ENCODE assay signal across 29 cellular contexts in the genomic region with DNA sequence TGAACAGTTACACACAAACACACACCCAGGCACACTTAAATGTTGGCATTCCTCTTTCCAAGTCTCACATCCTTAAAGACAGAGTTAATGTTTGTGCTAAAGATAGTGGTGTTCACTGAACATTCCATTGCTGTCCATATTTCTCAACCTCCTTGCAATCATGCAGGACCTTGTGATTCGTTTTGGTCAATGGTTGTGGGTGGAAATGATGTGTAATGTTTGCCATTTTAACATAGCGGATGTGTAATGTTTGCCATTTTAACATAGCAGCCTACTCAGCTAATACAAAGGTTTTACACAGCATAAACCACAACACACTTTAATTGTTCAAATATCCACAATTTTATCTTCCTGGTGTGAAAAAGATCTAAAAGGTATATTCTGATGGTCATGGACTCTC.
DNase-seq lines count a peak whose midpoint lies in the region; ATAC-seq, FAIRE-seq and TF ChIP-seq lines count a peak whose summit lies in the region.
"Had no signal": no experiment of that assay in that cellular context is flagged by ENCODE, and none has a peak within 500 bp of the region (broad histone marks: within the 10 kb centered on the region; RNA-seq: fewer than 3 reads in every experiment).

No MANE protein-coding gene starts in this region.

- TF ChIP-seq CTCF in HepG2 (CRISPR knock-in tag; IDR thresholded peaks at IDR 0.05) (no peak), right lobe of liver (IDR thresholded peaks at IDR 0.05) (no peak), astrocyte of the spinal cord (IDR thresholded peaks at IDR 0.05; ENCODE audit: low read depth, low read length) (no peak), fibroblast of pulmonary artery (IDR thresholded peaks at IDR 0.05; ENCODE audit: low read length, missing control alignments) (no peak), upper lobe of right lung (IDR thresholded peaks at IDR 0.05) (no peak), GM13977 (IDR thresholded peaks at IDR 0.05; ENCODE audit: extremely low read depth, insufficient read depth, missing control alignments) (no peak)
- no peak for TF ChIP-seq CTCF in CD4-positive, alpha-beta T cell (IDR thresholded peaks at IDR 0.05)

- no peaks in the 10 kb centered on the region for H3K9me3 Mint-ChIP-seq in CD4-positive, alpha-beta T cell
- H3K9me3 Mint-ChIP-seq: activated B cell treated with CpG ODN at 0.5 μM for 24 hours; activated naive CD8-positive, alpha-beta T cell treated with anti-CD3 and anti-CD28 coated beads, Interleukin-2, amount 10 ng/mL, durations not matched to agents 7 days and 5 days; naive B cell had no signal

- TF ChIP-seq RAD21 in HepG2 (CRISPR knock-in tag; IDR thresholded peaks at IDR 0.05), result no peak

- no TSS peak for BruUV-seq in HepG2 (replicated peaks; lab: Mats Ljungman, UMichigan)

- POLR2A ChIA-PET in HepG2 (lab: Yijun Ruan, JAX), result no interaction called here
- POLR2A ChIA-PET in CD4-positive, alpha-beta T cell (lab: Charles Lee), result no interaction called here

- TF ChIP-seq POLR2A in HepG2 (IDR thresholded peaks at IDR 0.05; ENCODE audit: insufficient read depth in 1 of 2, low read depth in 2 of 2, low read length in 2 of 2), result no peak
- TF ChIP-seq POLR2A in right lobe of liver (IDR thresholded peaks at IDR 0.05), result no peak

- H3K27me3 ChIP-seq in HepG2 (ENCODE audit: control insufficient read depth in 1 of 2, insufficient read depth in 2 of 2, low read length in 2 of 2) (no peaks in the 10 kb centered on the region), right lobe of liver (no peaks in the 10 kb centered on the region), upper lobe of right lung (no peaks in the 10 kb centered on the region)
- H3K27me3 ChIP-seq in CD4-positive, alpha-beta T cell (ENCODE audit: control insufficient read depth, insufficient read depth, low read length), result peaks cover 7% of the 10 kb centered on the region
- H3K27me3 ChIP-seq: body of pancreas, gastrocnemius medialis, SJCRH30, stomach, tibial artery had no signal

- H3K27ac ChIP-seq in HepG2 (ENCODE audit: extremely low read length, insufficient read depth, low read length), result no peak overlapping the region
- H3K27ac ChIP-seq in right lobe of liver, result no peak overlapping the region
- no peak overlapping the region for H3K27ac ChIP-seq in upper lobe of right lung
- no peak overlapping the region for H3K27ac ChIP-seq in CD4-positive, alpha-beta T cell (ENCODE audit: low read depth, low read length)
- H3K27ac ChIP-seq: body of pancreas, gastrocnemius medialis, left ventricle myocardium inferior, prostate gland, SJCRH30, stomach, tibial artery had no signal

- no peaks in the 10 kb centered on the region; the same call in 1 of the 2 replicates for H3K4me1 ChIP-seq in HepG2 (ENCODE audit: insufficient read depth, low read length)
- no peaks in the 10 kb centered on the region for H3K4me1 ChIP-seq in right lobe of liver
- H3K4me1 ChIP-seq in upper lobe of right lung, result no peaks in the 10 kb centered on the region
- H3K4me1 ChIP-seq: body of pancreas, gastrocnemius medialis, left ventricle myocardium inferior, prostate gland, SJCRH30, stomach, tibial artery had no signal

- H2AFZ ChIP-seq in HepG2 (ENCODE audit: low read length), result no peak overlapping the region

- no peaks in the 10 kb centered on the region for H3K36me3 ChIP-seq in HepG2 (replicated peaks in 1 of 2; ENCODE audit: control insufficient read depth in 1 of 2, insufficient read depth in 2 of 2, low read length in 2 of 2)
- H3K36me3 ChIP-seq in right lobe of liver, result no peaks in the 10 kb centered on the region
- H3K36me3 ChIP-seq in upper lobe of right lung, result no peaks in the 10 kb centered on the region
- H3K36me3 ChIP-seq: gastrocnemius medialis, left ventricle myocardium inferior, prostate gland, SJCRH30, stomach, tibial artery had no signal

- 0% methylated on average over 2 of the region's 2 CpGs for WGBS in HepG2 (ENCODE audit: low lambda C conversion rate)
- 33% methylated on average over 2 of the region's 2 CpGs for WGBS in right lobe of liver (ENCODE audit: insufficient coverage, low coverage, low lambda C conversion rate, missing lambda C conversion rate)

- no peaks in the 10 kb centered on the region for H3K79me2 ChIP-seq in HepG2 (ENCODE audit: insufficient read depth, low read length)

- ATAC-seq in HepG2, result no peak
- no peak for ATAC-seq in right lobe of liver
- peak; percentile 32 for ATAC-seq in upper lobe of right lung
- no peak for ATAC-seq in CD4-positive, alpha-beta T cell (ENCODE audit: poor library complexity)
- ATAC-seq: body of pancreas, gastrocnemius medialis had no signal

- H3K4me3 ChIP-seq in HepG2 (replicated peaks in 1 of 3; ENCODE audit: insufficient read depth in 1 of 3, low read depth in 2 of 3, low read length in 3 of 3) (no peak overlapping the region), right lobe of liver (no peak overlapping the region), astrocyte of the spinal cord (ENCODE audit: low read depth, low read length) (no peak overlapping the region), fibroblast of pulmonary artery (replicated peaks; ENCODE audit: low read depth, low read length) (no peak overlapping the region), upper lobe of right lung (no peak overlapping the region)
- H3K4me3 ChIP-seq: body of pancreas, gastrocnemius medialis, left ventricle myocardium inferior, prostate gland, SJCRH30, stomach, tibial artery had no signal

- no peak overlapping the region for H3K4me3 Mint-ChIP-seq in CD4-positive, alpha-beta T cell
- H3K4me3 Mint-ChIP-seq: activated B cell treated with CpG ODN at 0.5 μM for 24 hours; activated naive CD8-positive, alpha-beta T cell treated with anti-CD3 and anti-CD28 coated beads, Interleukin-2, amount 10 ng/mL, durations not matched to agents 7 days and 5 days; B cell; naive B cell had no signal

- no peak overlapping the region for H3K9ac ChIP-seq in HepG2 (ENCODE audit: insufficient read depth, low read depth, low read length)

- TF ChIP-seq EP300 in HepG2 (IDR thresholded peaks at IDR 0.05; ENCODE audit: low read depth in 2 of 2, low read length in 2 of 2) (peak in 1 of 2 experiments; percentile 8; a peak in 1 of 4 replicates), HepG2 (CRISPR knock-in tag; IDR thresholded peaks at IDR 0.05; ENCODE audit: borderline replicate concordance) (no peak)

- no peaks in the 10 kb centered on the region for H3K36me3 Mint-ChIP-seq in CD4-positive, alpha-beta T cell (ENCODE audit: low read depth)
- H3K36me3 Mint-ChIP-seq: activated naive CD8-positive, alpha-beta T cell treated with anti-CD3 and anti-CD28 coated beads, Interleukin-2, amount 10 ng/mL, durations not matched to agents 7 days and 5 days had no signal

- no peak for FAIRE-seq in HepG2 (lab: Jason Lieb, UNC)
- FAIRE-seq: A204.1, colon, GM19239 had no signal

- no peaks in the 10 kb centered on the region for H4K20me1 ChIP-seq in HepG2 (ENCODE audit: insufficient read depth, low read length)

- H3K27ac Mint-ChIP-seq in CD4-positive, alpha-beta T cell, result no peak overlapping the region
- H3K27ac Mint-ChIP-seq: activated B cell treated with CpG ODN at 0.5 μM for 24 hours; activated naive CD8-positive, alpha-beta T cell treated with anti-CD3 and anti-CD28 coated beads, Interleukin-2, amount 10 ng/mL, durations not matched to agents 7 days and 5 days; B cell; naive B cell had no signal

- H3K9me3 ChIP-seq in HepG2 (ENCODE audit: low read length) (no peaks in the 10 kb centered on the region), right lobe of liver (no peaks in the 10 kb centered on the region), upper lobe of right lung (no peaks in the 10 kb centered on the region)
- no peaks in the 10 kb centered on the region for H3K9me3 ChIP-seq in CD4-positive, alpha-beta T cell (ENCODE audit: control insufficient read depth, low read length)
- H3K9me3 ChIP-seq: body of pancreas, gastrocnemius medialis, left ventricle myocardium inferior, prostate gland, SJCRH30, stomach, tibial artery had no signal

- peaks cover 22% of the 10 kb centered on the region for H3K27me3 Mint-ChIP-seq in CD4-positive, alpha-beta T cell
- H3K27me3 Mint-ChIP-seq: activated B cell treated with CpG ODN at 0.5 μM for 24 hours had no signal

- no peaks in the 10 kb centered on the region for H3K4me1 Mint-ChIP-seq in CD4-positive, alpha-beta T cell (ENCODE audit: low read depth)
- H3K4me1 Mint-ChIP-seq: activated B cell treated with CpG ODN at 0.5 μM for 24 hours; activated naive CD8-positive, alpha-beta T cell treated with anti-CD3 and anti-CD28 coated beads, Interleukin-2, amount 10 ng/mL, durations not matched to agents 7 days and 5 days; B cell had no signal

- DNase-seq in HepG2 (ENCODE audit: low spot score) (peak; percentile 30), right lobe of liver (no peak), astrocyte of the spinal cord (ENCODE audit: low read depth, low spot score) (peak; percentile 32), fibroblast of pulmonary artery (ENCODE audit: low read depth) (peak; percentile 22), upper lobe of right lung (no peak), GM13977 (ENCODE audit: low spot score) (no peak), HPDE6-E6E7 (ENCODE audit: extremely low spot score) (no peak)
- no peak for DNase-seq in CD4-positive, alpha-beta T cell
- DNase-seq: activated B cell treated with CpG ODN at 0.5 μM for 24 hours; activated naive CD8-positive, alpha-beta T cell treated with anti-CD3 and anti-CD28 coated beads, Interleukin-2, amount 10 ng/mL, durations not matched to agents 7 days and 5 days; body of pancreas; effector CD4-positive, alpha-beta T cell; erythroblast; gastrocnemius medialis; H7; hippocampal formation; left ventricle myocardium inferior; naive B cell; NCI-H1105; NCI-H187 treated with DMSO at 0.1 percent for 48 hours; NCI-H69; SJCRH30; stomach; tibial artery had no signal

- intact Hi-C loops in HepG2 (cut with micrococcal nuclease; ENCODE audit: unreplicated experiment) (no loop called here), right lobe of liver (cut with DNase I) (no loop called here), upper lobe of right lung (cut with DNase I) (loop anchor here (10.0 kb wide), 1 partner anchor 257 kb away; no protein-coding TSS in a partner anchor)
- intact Hi-C loops in CD4-positive, alpha-beta T cell (cut with DNase I, micrococcal nuclease), result no loop called here

- CTCF ChIA-PET in HepG2 (lab: Yijun Ruan, JAX; ENCODE audit: low intra/inter-chr PET ratio, low total read pairs), result no interaction called here
- CTCF ChIA-PET in CD4-positive, alpha-beta T cell (lab: Charles Lee), result no interaction called here

- in situ Hi-C loops in HepG2 (cut with HindIII; ENCODE audit: extremely low pct_ligation_motif_present, low pct_unique_long_range_greater_than_20kb), result no loop called here
- in situ Hi-C loops in astrocyte of the spinal cord (cut with HindIII; ENCODE audit: low sequenced_read_pairs), result no loop called here
- in situ Hi-C loops in GM13977 (cut with MboI; ENCODE audit: low pct_unique_long_range_greater_than_20kb, low sequenced_read_pairs, unreplicated experiment), result no loop called here

- no peak overlapping the region for H3K4me2 ChIP-seq in HepG2 (ENCODE audit: low read depth, low read length)

TF ChIP-seq in HepG2, 621 proteins besides CTCF, POLR2A, EP300 and RAD21:
- TF ChIP-seq MEIS1 (CRISPR knock-in tag; IDR thresholded peaks at IDR 0.05; ENCODE audit: borderline replicate concordance), result no peak
- TF ChIP-seq CEBPB (IDR thresholded peaks at IDR 0.05; ENCODE audit: borderline replicate concordance, low read depth, low read length), result peak; percentile 3; the same call in 1 of the 2 replicates
- TF ChIP-seq FOSL2 (CRISPR knock-in tag; IDR thresholded peaks at IDR 0.05), result peak; percentile 39

Comparison
In these comparisons a context has a peak if more than half of its experiments do, and no peak if none do; other contexts are left out.
1. DNase-seq: peak in HepG2 (single experiment), astrocyte of the spinal cord (single experiment) and fibroblast of pulmonary artery (single experiment); none in right lobe of liver (0 of 3), upper lobe of right lung (single experiment), GM13977 (single experiment), CD4-positive, alpha-beta T cell (0 of 10) and HPDE6-E6E7 (single experiment).